ENCODE assay signal across 19 cellular contexts in the genomic region with DNA sequence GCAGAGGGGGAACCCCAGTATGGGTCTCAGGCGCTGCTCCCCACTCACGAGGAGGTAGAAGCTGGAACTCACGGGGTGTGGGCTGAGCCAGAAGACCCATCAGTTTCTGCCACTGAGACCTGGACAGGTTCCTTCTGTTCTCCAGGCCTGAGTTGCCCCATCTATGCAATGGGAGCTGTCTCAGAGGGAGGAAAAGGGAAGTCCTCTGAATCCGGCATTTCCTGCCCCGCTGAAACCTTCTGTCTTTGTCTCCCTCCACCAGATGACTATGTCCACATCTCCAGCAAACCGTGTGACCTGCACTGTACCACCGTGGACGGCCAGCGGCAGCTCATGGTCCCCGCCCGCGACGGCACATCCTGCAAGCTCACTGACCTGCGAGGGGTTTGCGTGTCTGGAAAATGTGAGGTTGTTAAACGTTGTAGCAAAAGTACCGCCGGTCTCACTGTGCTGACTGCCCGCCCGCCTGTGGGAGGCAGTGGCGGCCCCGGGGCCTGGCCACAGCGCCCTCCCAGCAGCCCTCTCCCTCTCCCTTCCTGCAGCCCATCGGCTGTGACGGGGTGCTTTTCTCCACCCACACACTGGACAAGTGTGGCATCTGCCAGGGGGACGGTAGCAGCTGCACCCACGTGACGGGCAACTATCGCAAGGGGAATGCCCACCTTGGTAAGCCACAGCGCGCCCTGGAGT. TPM values are rescaled to one million over a fixed set of nuclear protein-coding genes. Genes with fewer than 3 reads are reported as not detected.
DNase-seq lines count a peak whose midpoint lies in the region; ATAC-seq and TF ChIP-seq lines count a peak whose summit lies in the region.
"Had no signal": no experiment of that assay in that cellular context is flagged by ENCODE, and none has a peak within 500 bp of the region (broad histone marks: within the 10 kb centered on the region; RNA-seq: fewer than 3 reads in every experiment).

No MANE protein-coding gene starts in this region.

- H3K36me3 ChIP-seq in Karpas-422 (ENCODE audit: insufficient read depth, low read length) (no peaks in the 10 kb centered on the region), neuronal stem cell (replicated peaks in 1 of 2; ENCODE audit: control insufficient read depth in 2 of 2, insufficient read depth in 2 of 2, low read length in 2 of 2) (no peaks in the 10 kb centered on the region), breast epithelium (no peaks in the 10 kb centered on the region)
- H3K36me3 ChIP-seq: left lung, SJSA1 had no signal

- no peak overlapping the region for H2BK5ac ChIP-seq in neuronal stem cell (ENCODE audit: low read length)

- H3K9me3 Mint-ChIP-seq in WTC11 = no peaks in the 10 kb centered on the region
- H3K9me3 Mint-ChIP-seq: activated naive CD8-positive, alpha-beta T cell treated with anti-CD3 and anti-CD28 coated beads for 36 hours; CD4-positive, alpha-beta T cell; neural crest cell had no signal

- H4K20me1 ChIP-seq in Karpas-422 (ENCODE audit: insufficient read depth, low read depth, low read length) = no peaks in the 10 kb centered on the region

- H3K27ac ChIP-seq in Karpas-422 (ENCODE audit: low read length) (no peak overlapping the region), neuronal stem cell (replicated peaks; ENCODE audit: low read length) (no peak overlapping the region), breast epithelium (peak overlapping the region in 1 of 2 donors; percentile 32)
- H3K27ac ChIP-seq: KMS-11, SJSA1 had no signal

- no peaks in the 10 kb centered on the region for H3K36me3 Mint-ChIP-seq in WTC11
- H3K36me3 Mint-ChIP-seq: activated naive CD8-positive, alpha-beta T cell treated with anti-CD3 and anti-CD28 coated beads for 36 hours had no signal

- H3K27ac Mint-ChIP-seq in WTC11 = no peak overlapping the region
- H3K27ac Mint-ChIP-seq: activated naive CD8-positive, alpha-beta T cell treated with anti-CD3 and anti-CD28 coated beads for 36 hours; CD4-positive, alpha-beta T cell had no signal

- H2AFZ ChIP-seq in Karpas-422 (ENCODE audit: low read length) = no peak overlapping the region
- no peak overlapping the region for H2AFZ ChIP-seq in neuronal stem cell (ENCODE audit: low read length)

- peak overlapping the region; percentile 51 for H2BK15ac ChIP-seq in neuronal stem cell (ENCODE audit: low read length)

- no peak overlapping the region; the same call in none of the 2 replicates for H3K4me3 Mint-ChIP-seq in WTC11
- H3K4me3 Mint-ChIP-seq: activated naive CD8-positive, alpha-beta T cell treated with anti-CD3 and anti-CD28 coated beads for 36 hours; CD4-positive, alpha-beta T cell; neural crest cell had no signal

- no peak for TF ChIP-seq POLR2A in breast epithelium (IDR thresholded peaks at IDR 0.05)

- H2AK5ac ChIP-seq in neuronal stem cell (ENCODE audit: low read depth, low read length) = peak overlapping the region; percentile 1

- H3K4me1 ChIP-seq in Karpas-422 (ENCODE audit: low read length) (no peaks in the 10 kb centered on the region), neuronal stem cell (ENCODE audit: control insufficient read depth in 2 of 2, insufficient read depth in 1 of 2, low read depth in 1 of 2, low read length in 2 of 2) (peaks cover 0 to 19% of the 10 kb centered on the region in 2 donors), breast epithelium (no peaks in the 10 kb centered on the region)
- H3K4me1 ChIP-seq: SJSA1 had no signal

- POLR2A ChIA-PET in WTC11 (lab: Charles Lee) = no interaction called here

- no peak overlapping the region for H2BK120ac ChIP-seq in neuronal stem cell (ENCODE audit: low read depth, low read length)

- H3K23ac ChIP-seq in neuronal stem cell (ENCODE audit: low read depth, low read length, poor library complexity) = peak overlapping the region; percentile 80

- H3K9me2 ChIP-seq in Karpas-422 (replicated peaks; ENCODE audit: insufficient read depth, low read length) = no peaks in the 10 kb centered on the region

- H3K4me3 ChIP-seq in GM12865 (ENCODE audit: low read depth, low read length) (no peak overlapping the region), Karpas-422 (ENCODE audit: low read length) (no peak overlapping the region), neuronal stem cell (ENCODE audit: low read length in 2 of 2) (peak overlapping the region in 1 of 2 donors; percentile 10), breast epithelium (peak overlapping the region in 1 of 3 donors; percentile 55)
- H3K4me3 ChIP-seq: SJSA1 had no signal

- peak overlapping the region; percentile 4 for H2BK12ac ChIP-seq in neuronal stem cell (ENCODE audit: low read length)

- H3K9me3 ChIP-seq in Karpas-422 (ENCODE audit: low read length) = no peaks in the 10 kb centered on the region
- H3K9me3 ChIP-seq in neuronal stem cell (replicated peaks in 1 of 2; ENCODE audit: control insufficient read depth in 2 of 2, insufficient read depth in 1 of 2, low read depth in 1 of 2, low read length in 2 of 2) = no peaks in the 10 kb centered on the region
- H3K9me3 ChIP-seq in breast epithelium = no peaks in the 10 kb centered on the region
- H3K9me3 ChIP-seq: left lung, SJSA1 had no signal

- intact Hi-C loops in breast epithelium (cut with DNase I; ENCODE audit: low total_unique reads) = no loop called here

- peaks cover 21% of the 10 kb centered on the region for H3K4me1 Mint-ChIP-seq in WTC11

- no peak overlapping the region for H3K9ac ChIP-seq in Karpas-422 (ENCODE audit: low read length)
- peak overlapping the region; percentile 56 for H3K9ac ChIP-seq in neuronal stem cell (ENCODE audit: low read depth, low read length, poor library complexity)
- H3K9ac ChIP-seq: KMS-11 had no signal

- peaks cover 6% of the 10 kb centered on the region for H3K27me3 Mint-ChIP-seq in WTC11 (ENCODE audit: low read depth)
- H3K27me3 Mint-ChIP-seq: activated naive CD8-positive, alpha-beta T cell treated with anti-CD3 and anti-CD28 coated beads for 36 hours; CD4-positive, alpha-beta T cell had no signal

- peak overlapping the region; percentile 77 for H4K8ac ChIP-seq in neuronal stem cell (ENCODE audit: low read depth, low read length)

- ATAC-seq in WTC11 = peak; percentile 56
- ATAC-seq in GM19452 (IDR thresholded peaks at IDR 0.05; ENCODE audit: unreplicated experiment) = no peak
- no peak for ATAC-seq in HG03097 (IDR thresholded peaks at IDR 0.05; ENCODE audit: low FRiP score, unreplicated experiment)

- no peaks in the 10 kb centered on the region for H3K79me2 ChIP-seq in Karpas-422 (ENCODE audit: low read length)

- H3K18ac ChIP-seq in neuronal stem cell (ENCODE audit: low read length) = peak overlapping the region; percentile 87

- H4K91ac ChIP-seq in neuronal stem cell (ENCODE audit: low read depth, low read length, poor library complexity) = peak overlapping the region; percentile 38

- peak; percentile 30 for DNase-seq in GM12865 (ENCODE audit: low read depth)
- DNase-seq in Karpas-422 = no peak
- DNase-seq in WTC11 (ENCODE audit: low spot score) = no peak
- no peak for DNase-seq in neuronal stem cell (ENCODE audit: low spot score)
- no peak for DNase-seq in breast epithelium (ENCODE audit: low spot score in 2 of 2)
- no peak for DNase-seq in OCI-M2 (lab: John Stamatoyannopoulos, UW; ENCODE audit: unreplicated experiment)
- DNase-seq: activated CD8-positive, alpha-beta memory T cell treated with anti-CD3 and anti-CD28 coated beads, Interleukin-2, amount 50 U/mL, for 4 hours; activated naive CD8-positive, alpha-beta T cell treated with anti-CD3 and anti-CD28 coated beads for 36 hours; CD4-positive, alpha-beta T cell; central memory CD4-positive, alpha-beta T cell; GDM1; left lung; NCI-H2081 had no signal

- CTCF ChIA-PET in WTC11 (lab: Charles Lee) = interaction anchor here (0.8 to 2.9 kb wide), 13 partner anchors 11 to 396 kb away, joined by 3 to 12 read pairs (median 3); no protein-coding TSS in a partner anchor

- H3K27me3 ChIP-seq in Karpas-422 (ENCODE audit: low read length) = no peaks in the 10 kb centered on the region
- H3K27me3 ChIP-seq in neuronal stem cell (ENCODE audit: control insufficient read depth in 3 of 3, insufficient read depth in 3 of 3, low read depth in 1 of 3, low read length in 3 of 3) = peaks cover 0 to 58% (median 15%) of the 10 kb centered on the region in 3 experiments
- peaks cover 0 to 13% of the 10 kb centered on the region in 2 donors for H3K27me3 ChIP-seq in breast epithelium

- WGBS in neuronal stem cell (ENCODE audit: extremely low coverage in 2 of 2, insufficient read length in 2 of 2, insufficient replicate concordance in 1 of 2), 2 donors = no CpG with 5 or more reads among the region's 31 CpGs

- peak overlapping the region; percentile 57 for H3K14ac ChIP-seq in neuronal stem cell (ENCODE audit: low read length)

- H3K4me2 ChIP-seq in Karpas-422 (ENCODE audit: low read depth, low read length, poor library complexity, severe bottlenecking) (peak overlapping the region; percentile 26), neuronal stem cell (ENCODE audit: insufficient read depth, low read length, poor library complexity, severe bottlenecking) (no peak overlapping the region)
- H3K4me2 ChIP-seq: KMS-11 had no signal

- H3K4ac ChIP-seq in neuronal stem cell (ENCODE audit: low read length) = no peak overlapping the region

- TF ChIP-seq CTCF in GM12865 (IDR thresholded peaks at IDR 0.05; ENCODE audit: insufficient read depth, low read depth, low read length, missing control alignments) (peak; percentile 18), WTC11 (IDR thresholded peaks at IDR 0.05) (no peak), breast epithelium (IDR thresholded peaks at IDR 0.05) (no peak)

- no peaks in the 10 kb centered on the region for H3K79me1 ChIP-seq in neuronal stem cell (ENCODE audit: low read depth, low read length)

TF ChIP-seq in WTC11, 78 proteins besides CTCF, POLR2A, EP300 and RAD21 (continues in another document):
- no peak for TF ChIP-seq CREB1 (CRISPR knock-in tag; IDR thresholded peaks at IDR 0.05)
- TF ChIP-seq, protein P1, sequence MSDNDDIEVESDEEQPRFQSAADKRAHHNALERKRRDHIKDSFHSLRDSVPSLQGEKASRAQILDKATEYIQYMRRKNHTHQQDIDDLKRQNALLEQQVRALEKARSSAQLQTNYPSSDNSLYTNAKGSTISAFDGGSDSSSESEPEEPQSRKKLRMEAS (CRISPR knock-in tag; IDR thresholded peaks at IDR 0.05) = no peak

RNA-seq across cellular contexts. Expression of a gene that starts 6.0 kb away (rescaled TPM):
- not detected in 2 replicates for total RNA-seq in Karpas-422 (2014; rRNA removed; shearing (Covaris generic); ENCODE audit: low replicate concordance)
- 0.64 to 0.87 TPM (median 0.64 TPM) in 3 replicates for total RNA-seq in WTC11 (2021)
- polyA plus RNA-seq in neuronal stem cell (2013, experiment 1 of 2) = 0.17 TPM
- polyA plus RNA-seq in neuronal stem cell (2013, experiment 2 of 2) = 0.15 TPM
- under 1 TPM; 0.33 to 0.80 (median 0.44) TPM for total RNA-seq in breast epithelium
- total RNA-seq: SJSA1 had no signal

RNA-seq across cellular contexts. Expression of a gene that starts 15.7 kb away (rescaled TPM):
- not detected in 2 replicates for total RNA-seq in Karpas-422 (2014; rRNA removed; shearing (Covaris generic); ENCODE audit: low replicate concordance)
- total RNA-seq in WTC11 (2021) (0.34 TPM in 1 of 3 replicates, not detected in the others), breast epithelium (not detected)
- not detected for polyA plus RNA-seq in neuronal stem cell (2013, experiment 1 of 2)
- not detected for polyA plus RNA-seq in neuronal stem cell (2013, experiment 2 of 2)
- total RNA-seq: activated naive CD8-positive, alpha-beta T cell treated with anti-CD3 and anti-CD28 coated beads for 36 hours; CD4-positive, alpha-beta T cell; esophagus mucosa; left lung; neural crest cell; SJSA1 had no signal
